Comparison of ENCODE assay signal across 8 cellular contexts in the genomic region with DNA sequence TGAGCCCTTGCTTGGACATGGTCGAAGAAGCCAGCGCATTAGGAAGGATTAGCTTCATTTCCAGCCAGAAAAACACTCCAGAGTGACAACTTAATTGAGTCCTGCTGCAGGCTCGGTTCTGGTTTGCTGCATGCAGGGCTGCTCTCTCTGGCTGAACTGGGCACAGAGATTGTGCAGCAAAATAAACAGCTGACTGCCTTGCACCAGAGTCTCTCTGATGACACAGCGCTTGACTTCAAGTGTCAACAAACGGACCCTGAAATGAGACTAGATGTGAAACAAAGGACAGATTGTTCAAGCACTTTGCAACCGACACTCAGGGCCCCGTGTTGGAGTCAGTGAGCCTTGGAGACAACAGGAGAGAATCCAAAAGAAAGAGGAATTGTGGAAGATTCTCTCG.
A peak's percentile ranks its signal among the peaks of the same experiment; 100 is the strongest.
DNase-seq lines count a peak whose midpoint lies in the region; ATAC-seq and TF ChIP-seq lines count a peak whose summit lies in the region.
"Not testable (repeated sequence)": the region's sequence is repeated elsewhere in the genome, so short reads cannot be mapped to it uniquely, and the experiment has no call there.

No MANE protein-coding gene starts in this region.

- not testable (repeated sequence) for H3K27ac ChIP-seq in neural progenitor cell

- H3K79me2 ChIP-seq in neural progenitor cell (ENCODE audit: low read depth), result not testable (repeated sequence)

- peak overlapping the region; percentile 10 for H2AFZ ChIP-seq in neural progenitor cell (replicated peaks)

- DNase-seq in Caki2 (ENCODE audit: low read depth), result peak; percentile 68
- DNase-seq in HuH-7 (ENCODE audit: low spot score), result peak; percentile 21
- DNase-seq in NCI-H526 (lab: John Stamatoyannopoulos, UW), result peak; percentile 87 to 89
- peak in 30 of 56 donors; percentile 5 to 70 (median 22) for DNase-seq in amygdala (lab: John Stamatoyannopoulos, UW)
- DNase-seq in head of caudate nucleus, result peak in 39 of 42 donors; percentile 11 to 78 (median 46)
- peak; percentile 36 for DNase-seq in kidney glomerular epithelial cell (lab: John Stamatoyannopoulos, UW)
- peak; percentile 1 for DNase-seq in neural progenitor cell (ENCODE audit: low spot score)
- not testable (repeated sequence) for DNase-seq in sciatic nerve (ENCODE audit: low spot score)

- in situ Hi-C loops in Caki2 (cut with HindIII; ENCODE audit: low pct_unique_long_range_greater_than_20kb, low sequenced_read_pairs), result not testable (repeated sequence)

- H3K27ac Mint-ChIP-seq in neural progenitor cell, result not testable (repeated sequence)

- not testable (repeated sequence) for TF ChIP-seq CTCF in neural progenitor cell (IDR thresholded peaks at IDR 0.05)

- H3K4me1 ChIP-seq in neural progenitor cell, result not testable (repeated sequence)

- H3K27me3 ChIP-seq in neural progenitor cell, result peaks cover 18% of the 10 kb centered on the region

- not testable (repeated sequence) for H3K9me3 Mint-ChIP-seq in neural progenitor cell

- H4K20me1 ChIP-seq in neural progenitor cell (ENCODE audit: low read depth), result not testable (repeated sequence)

- intact Hi-C loops in head of caudate nucleus (cut with DNase I); sciatic nerve (cut with DNase I): not testable (repeated sequence)

- H3F3A ChIP-seq in neural progenitor cell (ENCODE audit: low read depth), result not testable (repeated sequence)

- not testable (repeated sequence) for H3K9me3 ChIP-seq in neural progenitor cell (ENCODE audit: low read depth)

- not testable (repeated sequence) for H3K27me3 Mint-ChIP-seq in neural progenitor cell (ENCODE audit: insufficient read depth, low read depth)

- not testable (repeated sequence) for H3K36me3 ChIP-seq in neural progenitor cell

- not testable (repeated sequence) for H3K4me3 ChIP-seq in neural progenitor cell

- H3K4me3 Mint-ChIP-seq in neural progenitor cell, result not testable (repeated sequence)

- H3K4me1 Mint-ChIP-seq in neural progenitor cell, result not testable (repeated sequence)

- peak; percentile 30 for ATAC-seq in sciatic nerve

- H3K9ac ChIP-seq in neural progenitor cell, result not testable (repeated sequence)

- not testable (repeated sequence) for H3K36me3 Mint-ChIP-seq in neural progenitor cell

- H3K4me2 ChIP-seq in neural progenitor cell, result not testable (repeated sequence)
